In the genomic region with DNA sequence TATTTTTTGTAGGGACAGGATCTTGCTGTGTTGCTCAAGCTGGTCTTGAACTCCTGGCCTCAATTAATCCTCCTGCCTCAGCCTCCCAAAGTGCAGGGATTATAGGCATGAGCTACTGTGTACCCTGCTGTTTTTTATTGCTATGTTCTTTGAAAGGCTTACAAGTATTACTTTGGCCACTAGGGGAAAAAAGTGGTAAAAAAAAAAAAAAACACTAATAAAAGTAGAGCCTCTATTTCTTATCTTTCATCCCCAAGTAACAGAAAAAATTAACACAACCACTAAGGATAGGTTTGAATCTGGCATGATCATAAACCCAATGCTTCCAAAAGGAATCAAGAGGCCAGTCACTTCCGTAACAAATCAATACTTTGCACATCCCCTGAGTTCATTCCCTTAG, we compare ENCODE assay signal across 1 cellular context.
TF ChIP-seq lines count a peak whose summit lies in the region.

No MANE protein-coding gene starts in this region.

TF ChIP-seq in GM12878, 131 proteins besides CTCF, POLR2A, EP300 and RAD21:
- no peak for TF ChIP-seq CBFB (IDR thresholded peaks at IDR 0.05; ENCODE audit: low read depth)
- TF ChIP-seq ZNF384 (IDR thresholded peaks at IDR 0.05; ENCODE audit: borderline replicate concordance, low read depth, low read length), result 0 out of 2 replicates have a peak, but pooled peaks have one; percentile 47
TF ChIP-seq in GM12878: peak in this region for 1.
